ENCODE assay signal across 8 cellular contexts in genomic region chr3:113051222-113051804, GRCh38.
DNase-seq lines count a peak whose midpoint lies in the region; FAIRE-seq and TF ChIP-seq lines count a peak whose summit lies in the region.

No MANE protein-coding gene starts in this region.

- H3K23ac ChIP-seq in trophoblast cell (ENCODE audit: low read length) = no peak overlapping the region

- no peak overlapping the region for H4K91ac ChIP-seq in trophoblast cell (ENCODE audit: low read depth, low read length)

- TF ChIP-seq CTCF in MM.1S (IDR thresholded peaks at IDR 0.05; ENCODE audit: low read length) = peak; percentile 92
- TF ChIP-seq CTCF in tibial nerve (IDR thresholded peaks at IDR 0.05) = peak; percentile 90 to 94 (median 92)

- H3K27me3 ChIP-seq in MM.1S (replicated peaks; ENCODE audit: insufficient read depth, low read length) (no peaks in the 10 kb centered on the region), trophoblast cell (ENCODE audit: insufficient read depth, low read length) (no peaks in the 10 kb centered on the region), tibial nerve (no peaks in the 10 kb centered on the region)

- H2BK120ac ChIP-seq in trophoblast cell (ENCODE audit: insufficient read depth, low read length, poor library complexity) = no peak overlapping the region

- peak; percentile 26 to 60 for TF ChIP-seq EP300 in tibial nerve (IDR thresholded peaks at IDR 0.05)

- no peak overlapping the region for H4K8ac ChIP-seq in trophoblast cell (ENCODE audit: low read depth, low read length)

- H3K14ac ChIP-seq in trophoblast cell (ENCODE audit: low read length) = no peak overlapping the region

- DNase-seq in HCEC 1CT = peak; percentile 53
- DNase-seq in MM.1S = peak; percentile 84
- DNase-seq in SIG-M5 treated with dmso at 0.1 percent for 504 hours (lab: John Stamatoyannopoulos, UW; ENCODE audit: unreplicated experiment) = peak; percentile 85
- peak; percentile 85 for DNase-seq in activated gamma-delta T cell treated with anti-CD3 and anti-CD28 coated beads, Interleukin-2, amount 50 U/mL, for 16 hours (ENCODE audit: low read depth)
- DNase-seq in glomerular endothelial cell (ENCODE audit: extremely low read depth, low read depth, low spot score) = peak; percentile 42
- DNase-seq in trophoblast cell = peak; percentile 80 to 95
- DNase-seq in tibial nerve (ENCODE audit: low spot score in 2 of 2) = peak; percentile 86 to 98

- TF ChIP-seq POLR2A in tibial nerve (IDR thresholded peaks at IDR 0.05) = no peak

- peak overlapping the region; percentile 52 for H2AFZ ChIP-seq in MM.1S (ENCODE audit: low read length)
- H2AFZ ChIP-seq in trophoblast cell (ENCODE audit: insufficient read depth, low read length, poor library complexity) = no peak overlapping the region

- H3K9ac ChIP-seq in MM.1S (ENCODE audit: low read length) (no peak overlapping the region), trophoblast cell (ENCODE audit: low read length) (no peak overlapping the region)

- no peaks in the 10 kb centered on the region for H4K20me1 ChIP-seq in MM.1S (ENCODE audit: insufficient read depth, low read length)

- H3K9me2 ChIP-seq in MM.1S (replicated peaks; ENCODE audit: insufficient read depth, low read length) = no peaks in the 10 kb centered on the region

- no peak overlapping the region for H3K4me3 ChIP-seq in MM.1S (ENCODE audit: low read length)
- no peak overlapping the region for H3K4me3 ChIP-seq in trophoblast cell (ENCODE audit: low read depth, low read length)
- H3K4me3 ChIP-seq in tibial nerve = peak overlapping the region in 1 of 4 donors; percentile 24

- H3K4me1 ChIP-seq in MM.1S (ENCODE audit: low read length) (peaks cover 5% of the 10 kb centered on the region; the same call in 1 of the 2 replicates), trophoblast cell (ENCODE audit: control insufficient read depth in 1 of 2, insufficient read depth in 2 of 2, low read length in 2 of 2) (peaks cover 0 to 2% of the 10 kb centered on the region in 2 experiments), tibial nerve (peaks cover 0 to 16% (median 0%) of the 10 kb centered on the region in 4 donors)

- H3K9me3 ChIP-seq in MM.1S (replicated peaks; ENCODE audit: insufficient read depth, low read length) = no peaks in the 10 kb centered on the region
- H3K9me3 ChIP-seq in trophoblast cell (ENCODE audit: insufficient read depth, low read depth, low read length) = no peaks in the 10 kb centered on the region
- no peaks in the 10 kb centered on the region for H3K9me3 ChIP-seq in tibial nerve

- H3K4ac ChIP-seq in trophoblast cell (ENCODE audit: low read depth, low read length) = no peak overlapping the region

- no peak overlapping the region for H2BK12ac ChIP-seq in trophoblast cell (ENCODE audit: low read length)

- H3K4me2 ChIP-seq in MM.1S (ENCODE audit: low read depth, low read length) (peak overlapping the region; percentile 51), trophoblast cell (ENCODE audit: low read length) (no peak overlapping the region)

- H3K18ac ChIP-seq in trophoblast cell (ENCODE audit: low read length) = no peak overlapping the region

- H2BK5ac ChIP-seq in trophoblast cell (ENCODE audit: low read depth, low read length, poor library complexity) = no peak overlapping the region

- peak; percentile 91 for FAIRE-seq in G401.6 (lab: Jason Lieb, UNC)

- no peaks in the 10 kb centered on the region for H3K79me1 ChIP-seq in trophoblast cell (ENCODE audit: low read length)

- H4K12ac ChIP-seq in trophoblast cell (ENCODE audit: low read depth, low read length) = no peak overlapping the region

- WGBS in trophoblast cell (ENCODE audit: extremely low coverage, insufficient coverage, insufficient read length) = no CpG with 5 or more reads among the region's 17 CpGs
- WGBS in tibial nerve, 2 donors = 13 to 18% methylated on average over 17 of the region's 17 CpGs

- no peaks in the 10 kb centered on the region for H3F3A ChIP-seq in MM.1S (ENCODE audit: insufficient read depth, low read length)

- no peak overlapping the region for H3K27ac ChIP-seq in MM.1S (ENCODE audit: low read length)
- no peak overlapping the region for H3K27ac ChIP-seq in trophoblast cell (ENCODE audit: low read depth, low read length)
- H3K27ac ChIP-seq in tibial nerve = peak overlapping the region in 1 of 4 donors; percentile 16

- H2AK5ac ChIP-seq in trophoblast cell (ENCODE audit: low read length) = no peak overlapping the region

- no peaks in the 10 kb centered on the region for H3K79me2 ChIP-seq in MM.1S (ENCODE audit: low read length)
- H3K79me2 ChIP-seq in trophoblast cell (ENCODE audit: control insufficient read depth, insufficient read depth, low read length, poor library complexity) = no peaks in the 10 kb centered on the region

- H3K36me3 ChIP-seq in MM.1S (replicated peaks; ENCODE audit: insufficient read depth, low read length) (no peaks in the 10 kb centered on the region), trophoblast cell (ENCODE audit: control insufficient read depth in 1 of 2, insufficient read depth in 2 of 2, low read length in 2 of 2) (no peaks in the 10 kb centered on the region), tibial nerve (no peaks in the 10 kb centered on the region)

Comparison
In these comparisons a context has a peak if more than half of its experiments do, and no peak if none do; other contexts are left out.
1. DNase-seq: peak in every context shown above with its lines; median percentile 92 in tibial nerve; 88 in trophoblast cell; 85 in SIG-M5 treated with dmso at 0.1 percent for 504 hours; 85 in activated gamma-delta T cell treated with anti-CD3 and anti-CD28 coated beads, Interleukin-2, amount 50 U/mL, for 16 hours; 84 in MM.1S; 53 in HCEC 1CT; 42 in glomerular endothelial cell.